In genomic region chr15:81962438-81962837, GRCh38 we compare ENCODE assay signal across 1 cellular context.
A peak's percentile ranks its signal among the peaks of the same experiment; 100 is the strongest.
TF ChIP-seq lines count a peak whose summit lies in the region.

No MANE protein-coding gene starts in this region.

TF ChIP-seq in HEK293, 187 proteins besides CTCF, POLR2A, EP300 and RAD21 (continued from another document):
- TF ChIP-seq PRDM6 (tag by site-specific recombination; IDR thresholded peaks at IDR 0.05) (peak; percentile 99), GLIS1 (tag by site-specific recombination; IDR thresholded peaks at IDR 0.05) (peak; percentile 68), ZNF629 (tag by site-specific recombination; IDR thresholded peaks at IDR 0.05) (0 out of 2 replicates have a peak, but pooled peaks have one; percentile 35), ZBTB44 (tag by site-specific recombination; IDR thresholded peaks at IDR 0.05) (peak; percentile 87), ZBTB17 (tag by site-specific recombination; IDR thresholded peaks at IDR 0.05) (peak; percentile 60), FEZF1 (tag by site-specific recombination; IDR thresholded peaks at IDR 0.05) (peak; percentile 91), SP2 (tag by site-specific recombination; IDR thresholded peaks at IDR 0.05) (no peak), ZNF701 (tag by site-specific recombination; IDR thresholded peaks at IDR 0.05) (no peak), GLI2 (tag by site-specific recombination; IDR thresholded peaks at IDR 0.05; ENCODE audit: borderline replicate concordance, low read depth) (peak; percentile 49; the same call in 1 of the 2 replicates), ZNF843 (tag by site-specific recombination; IDR thresholded peaks at IDR 0.05) (peak; percentile 92), REPIN1 (tag by site-specific recombination; IDR thresholded peaks at IDR 0.05; ENCODE audit: low read depth) (no peak), INSM2 (tag by site-specific recombination; IDR thresholded peaks at IDR 0.05) (peak; percentile 73), ZNF580 (tag by site-specific recombination; IDR thresholded peaks at IDR 0.05) (peak; percentile 70; the same call in 1 of the 2 replicates), PRDM4 (tag by site-specific recombination; IDR thresholded peaks at IDR 0.05) (peak; percentile 80), ZNF658 (tag by site-specific recombination; IDR thresholded peaks at IDR 0.05) (no peak), TSHZ1 (tag by site-specific recombination; IDR thresholded peaks at IDR 0.05; ENCODE audit: borderline replicate concordance) (peak; percentile 40; the same call in 1 of the 2 replicates), ZXDB (tag by site-specific recombination; IDR thresholded peaks at IDR 0.05) (peak; percentile 65), ZNF121 (tag by site-specific recombination; IDR thresholded peaks at IDR 0.05) (peak; percentile 86), BCL11B (tag by site-specific recombination; IDR thresholded peaks at IDR 0.05; ENCODE audit: low read depth) (peak; percentile 22; the same call in 1 of the 2 replicates), ZFP69B (tag by site-specific recombination; IDR thresholded peaks at IDR 0.05) (0 out of 2 replicates have a peak, but pooled peaks have one; percentile 25), OSR2 (tag by site-specific recombination; IDR thresholded peaks at IDR 0.05) (peak; percentile 87)
